ENCODE assay signal across 36 cellular contexts in the genomic region with DNA sequence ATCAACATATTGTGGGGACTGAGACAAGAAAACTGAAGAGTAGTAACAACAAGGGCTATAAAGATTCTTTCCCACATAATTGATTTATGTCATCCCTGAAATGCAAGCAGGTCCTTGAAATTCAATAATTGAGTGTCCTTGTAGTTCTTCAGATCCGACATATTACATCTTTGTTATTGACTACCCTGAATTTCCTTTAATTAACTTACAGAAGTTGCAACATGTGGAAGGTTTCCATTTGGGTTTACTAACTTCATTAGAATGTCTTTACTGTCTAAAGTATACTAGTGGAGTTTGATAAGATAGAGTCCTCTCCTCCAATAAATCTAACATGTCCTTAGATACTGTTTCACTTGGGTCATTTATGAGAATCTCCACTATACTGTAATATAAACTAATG.
"Had no signal": no experiment of that assay in that cellular context is flagged by ENCODE, and none has a peak within 500 bp of the region (broad histone marks: within the 10 kb centered on the region; RNA-seq: fewer than 3 reads in every experiment).

No MANE protein-coding gene starts in this region.

- H3K4me2 ChIP-seq: KMS-11 had no signal

- H3K27me3 ChIP-seq: MG63 had no signal

- DNase-seq: Karpas-422, Kasumi-1, KBM-7, KG1, MG63, MM.1S, MV-4-11, NCI-H1048, NCI-H1092, NCI-H1092 treated with DMSO at 0.1 percent for 48 hours, NCI-H1105, NCI-H1105 treated with DMSO at 0.1 percent for 48 hours, NCI-H1417, NCI-H1417 treated with DMSO at 0.1 percent for 48 hours, NCI-H1436, NCI-H1436 treated with DMSO at 0.1 percent for 48 hours, NCI-H146, NCI-H1694, NCI-H1694 treated with DMSO at 0.1 percent for 48 hours, NCI-H187, NCI-H187 treated with DMSO at 0.1 percent for 48 hours, NCI-H1930, NCI-H2029, NCI-H2029 treated with DMSO at 0.1 percent for 48 hours, NCI-H2081, NCI-H2081 treated with DMSO at 0.1 percent for 48 hours, NCI-H2107, NCI-H2171, NCI-H2171 treated with DMSO at 0.1 percent for 48 hours, NCI-H2227 treated with DMSO at 0.1 percent for 48 hours, NCI-H226, NCI-H345, NCI-H446, NCI-H446 treated with DMSO at 0.1 percent for 48 hours, NCI-H510A had no signal

- H3K36me3 ChIP-seq: MG63 had no signal

- H3K4me3 ChIP-seq: MG63 had no signal

- H3K9ac ChIP-seq: KMS-11 had no signal

- H3K9me3 ChIP-seq: MG63 had no signal

- H3K27ac ChIP-seq: KMS-11 had no signal
